Comparison of ENCODE assay signal across 33 cellular contexts in the genomic region with DNA sequence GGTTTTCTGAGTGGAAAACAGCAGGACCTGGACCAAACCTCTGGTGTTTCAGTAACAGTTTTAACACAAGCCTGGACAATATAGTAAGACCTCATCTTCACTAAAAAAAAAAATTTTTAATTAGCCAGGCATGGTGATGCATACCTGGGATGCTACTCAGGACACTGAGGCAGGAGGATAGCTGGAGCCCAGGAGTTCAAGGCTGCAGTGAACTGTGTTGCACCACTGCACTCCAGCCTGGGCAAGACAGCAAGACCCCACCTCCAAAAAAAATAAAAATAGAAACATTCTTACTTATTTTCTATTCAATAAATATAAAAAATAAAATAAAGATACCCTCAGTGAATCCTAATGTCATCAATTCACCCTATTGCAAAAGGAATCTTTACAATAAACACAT.
"Had no signal": no experiment of that assay in that cellular context is flagged by ENCODE, and none has a peak within 500 bp of the region (broad histone marks: within the 10 kb centered on the region; RNA-seq: fewer than 3 reads in every experiment).

No MANE protein-coding gene starts in this region.

- H3K9me3 ChIP-seq: adrenal gland, body of pancreas, breast epithelium had no signal

- H3K27me3 ChIP-seq: adrenal gland, body of pancreas, brain microvascular endothelial cell, breast epithelium had no signal

- ATAC-seq: activated CD8-positive, alpha-beta T cell treated with anti-CD3 and anti-CD28 coated beads for 36 hours; activated naive CD4-positive, alpha-beta T cell treated with anti-CD3 and anti-CD28 coated beads, Interleukin-2, amount 50 U/mL, for 72 hours; activated T-cell treated with anti-CD3 and anti-CD28 coated beads, Interleukin-2, amount 50 U/mL, for 4 hours; activated T-cell treated with anti-CD3 and anti-CD28 coated beads, Interleukin-2, amount 50 U/mL, for 72 hours; activated T-helper 17 cell treated with anti-CD3 and anti-CD28 coated beads, Interleukin-2, amount 50 U/mL, for 72 hours; body of pancreas had no signal

- H3K4me1 ChIP-seq: adrenal gland, body of pancreas, breast epithelium had no signal

- H3K4me3 ChIP-seq: adrenal gland, body of pancreas, breast epithelium had no signal

- FAIRE-seq: astrocyte, TTC549 had no signal

- DNase-seq: activated B cell treated with CpG ODN at 0.5 μM for 24 hours; activated CD4-positive, alpha-beta memory T cell treated with anti-CD3 and anti-CD28 coated beads for 36 hours; activated CD4-positive, alpha-beta T cell treated with anti-CD3 and anti-CD28 coated beads for 4 hours; activated CD4-positive, alpha-beta T cell treated with anti-CD3 and anti-CD28 coated beads, Interleukin-2, amount 10 ng/mL, durations not matched to agents 24 days and 14 days; activated CD4-positive, alpha-beta T cell treated with anti-CD3 and anti-CD28 coated beads, Interleukin-2, amount 50 U/mL, for 1 hour; activated CD4-positive, alpha-beta T cell treated with anti-CD3 and anti-CD28 coated beads, Interleukin-2, amount 50 U/mL, for 4 hours; activated CD4-positive, CD25-positive, alpha-beta regulatory T cell treated with anti-CD3 and anti-CD28 coated beads, Interleukin-2, amount 50 U/mL, for 72 hours; activated CD8-positive, alpha-beta memory T cell treated with anti-CD3 and anti-CD28 coated beads, Interleukin-2, amount 50 U/mL, for 4 hours; activated CD8-positive, alpha-beta T cell treated with anti-CD3 and anti-CD28 coated beads for 36 hours; activated effector memory CD4-positive, alpha-beta T cell treated with anti-CD3 and anti-CD28 coated beads, Interleukin-2, amount 50 U/mL, for 16 hours; activated gamma-delta T cell treated with Interleukin-2 at 50 U/mL for 16 hours; activated naive CD4-positive, alpha-beta T cell; activated naive CD4-positive, alpha-beta T cell treated with anti-CD3 and anti-CD28 coated beads for 36 hours; activated naive CD4-positive, alpha-beta T cell treated with anti-CD3 and anti-CD28 coated beads, Interleukin-2, amount 50 U/mL, for 16 hours; activated naive CD8-positive, alpha-beta T cell treated with anti-CD3 and anti-CD28 coated beads for 36 hours; activated T-cell treated with anti-CD3 and anti-CD28 coated beads for 4 hours; activated T-cell treated with anti-CD3 and anti-CD28 coated beads, Interleukin-2, amount 50 U/mL, for 1 hour; activated T-cell treated with anti-CD3 and anti-CD28 coated beads, Interleukin-2, amount 50 U/mL, for 4 hours; activated T-cell treated with anti-CD3 and anti-CD28 coated beads, Interleukin-2, amount 50 U/mL, for 72 hours; adrenal gland; amniotic stem cell; aorta; body of pancreas; brain microvascular endothelial cell; central memory CD4-positive, alpha-beta T cell; T-helper 2 cell; T-helper 9 cell had no signal

- H3K36me3 ChIP-seq: adrenal gland, brain microvascular endothelial cell, breast epithelium had no signal

- H3K27ac ChIP-seq: adrenal gland, body of pancreas, brain microvascular endothelial cell, breast epithelium, VCaP had no signal
